ENCODE assay signal across 1 cellular context in the genomic region with DNA sequence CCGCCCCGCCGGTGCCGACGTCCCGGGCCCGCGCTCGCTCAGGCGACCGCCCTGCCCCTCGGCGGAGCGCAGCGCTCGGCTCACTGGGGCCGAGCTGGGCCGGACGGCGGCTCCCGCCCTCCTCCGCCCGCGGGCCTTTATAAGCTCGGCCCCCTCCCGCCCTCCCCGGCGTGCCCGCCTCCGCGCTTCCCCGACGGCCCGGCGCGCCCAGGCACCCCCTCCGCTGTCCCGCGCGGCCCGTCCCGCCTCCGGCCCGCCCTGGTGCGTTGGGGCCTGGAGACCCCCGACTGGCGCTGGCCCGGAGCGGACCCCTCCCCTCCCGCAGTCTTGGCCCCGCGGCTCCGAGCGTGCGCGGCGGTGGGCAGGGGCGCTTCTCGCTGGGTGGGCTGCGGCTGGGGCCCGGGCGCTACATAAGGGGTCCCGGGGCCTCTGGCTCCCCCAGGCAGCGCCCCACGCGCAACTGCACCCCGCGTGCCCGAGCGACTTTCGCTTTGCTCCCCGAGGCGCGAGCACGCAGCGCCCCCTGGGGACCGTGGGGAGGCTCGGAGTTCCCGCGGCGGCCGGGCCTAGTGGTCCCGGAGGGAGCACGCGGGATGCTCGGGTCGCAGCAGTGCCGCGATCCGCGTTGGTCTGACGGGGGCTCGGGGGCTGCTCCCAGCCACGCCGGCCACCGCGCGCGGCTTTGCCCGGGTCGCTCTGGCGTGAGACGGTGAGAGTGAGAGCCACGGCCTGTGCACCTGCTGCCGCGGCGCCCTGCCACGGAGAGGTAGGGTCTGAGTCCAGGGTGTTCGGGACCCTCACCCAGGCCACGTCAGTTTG.
A peak's percentile ranks its signal among the peaks of the same experiment; 100 is the strongest.
TF ChIP-seq lines count a peak whose summit lies in the region.

A gene with protein sequence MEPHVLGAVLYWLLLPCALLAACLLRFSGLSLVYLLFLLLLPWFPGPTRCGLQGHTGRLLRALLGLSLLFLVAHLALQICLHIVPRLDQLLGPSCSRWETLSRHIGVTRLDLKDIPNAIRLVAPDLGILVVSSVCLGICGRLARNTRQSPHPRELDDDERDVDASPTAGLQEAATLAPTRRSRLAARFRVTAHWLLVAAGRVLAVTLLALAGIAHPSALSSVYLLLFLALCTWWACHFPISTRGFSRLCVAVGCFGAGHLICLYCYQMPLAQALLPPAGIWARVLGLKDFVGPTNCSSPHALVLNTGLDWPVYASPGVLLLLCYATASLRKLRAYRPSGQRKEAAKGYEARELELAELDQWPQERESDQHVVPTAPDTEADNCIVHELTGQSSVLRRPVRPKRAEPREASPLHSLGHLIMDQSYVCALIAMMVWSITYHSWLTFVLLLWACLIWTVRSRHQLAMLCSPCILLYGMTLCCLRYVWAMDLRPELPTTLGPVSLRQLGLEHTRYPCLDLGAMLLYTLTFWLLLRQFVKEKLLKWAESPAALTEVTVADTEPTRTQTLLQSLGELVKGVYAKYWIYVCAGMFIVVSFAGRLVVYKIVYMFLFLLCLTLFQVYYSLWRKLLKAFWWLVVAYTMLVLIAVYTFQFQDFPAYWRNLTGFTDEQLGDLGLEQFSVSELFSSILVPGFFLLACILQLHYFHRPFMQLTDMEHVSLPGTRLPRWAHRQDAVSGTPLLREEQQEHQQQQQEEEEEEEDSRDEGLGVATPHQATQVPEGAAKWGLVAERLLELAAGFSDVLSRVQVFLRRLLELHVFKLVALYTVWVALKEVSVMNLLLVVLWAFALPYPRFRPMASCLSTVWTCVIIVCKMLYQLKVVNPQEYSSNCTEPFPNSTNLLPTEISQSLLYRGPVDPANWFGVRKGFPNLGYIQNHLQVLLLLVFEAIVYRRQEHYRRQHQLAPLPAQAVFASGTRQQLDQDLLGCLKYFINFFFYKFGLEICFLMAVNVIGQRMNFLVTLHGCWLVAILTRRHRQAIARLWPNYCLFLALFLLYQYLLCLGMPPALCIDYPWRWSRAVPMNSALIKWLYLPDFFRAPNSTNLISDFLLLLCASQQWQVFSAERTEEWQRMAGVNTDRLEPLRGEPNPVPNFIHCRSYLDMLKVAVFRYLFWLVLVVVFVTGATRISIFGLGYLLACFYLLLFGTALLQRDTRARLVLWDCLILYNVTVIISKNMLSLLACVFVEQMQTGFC (N-terminal part only) (minus strand): TSS at position 115 of the 819 bp plus-strand sequence. CDS start 256 bp downstream, outside the sequence.

TF ChIP-seq in K562, 482 proteins besides CTCF, POLR2A, EP300 and RAD21 (continued from another document):
- TF ChIP-seq STAG1 (CRISPR knock-in tag; IDR thresholded peaks at IDR 0.05; ENCODE audit: borderline replicate concordance) (peak; percentile 90), ZNF75A (CRISPR knock-in tag; IDR thresholded peaks at IDR 0.05) (no peak), COPS2 (conservative IDR thresholded peaks at IDR 0.05) (no peak), ZNF668 (CRISPR knock-in tag; IDR thresholded peaks at IDR 0.05) (no peak), HSF4 (CRISPR knock-in tag; IDR thresholded peaks at IDR 0.05; ENCODE audit: borderline replicate concordance) (no peak), MCM2 (IDR thresholded peaks at IDR 0.05; ENCODE audit: low read depth) (no peak), HDGF (IDR thresholded peaks at IDR 0.05) (no peak), DNMT1 (IDR thresholded peaks at IDR 0.05) (no peak), PHB2 (IDR thresholded peaks at IDR 0.05; ENCODE audit: low read depth) (no peak), NEUROD1 (IDR thresholded peaks at IDR 0.05; ENCODE audit: borderline replicate concordance, low read depth, low read length, partially characterized antibody) (peak; percentile 73), ZNF696 (CRISPR knock-in tag; conservative IDR thresholded peaks at IDR 0.05) (no peak), U2AF2 (optimal IDR thresholded peaks at IDR 0.05; ENCODE audit: low read depth, low read length) (no peak)
- TF ChIP-seq, protein P1, sequence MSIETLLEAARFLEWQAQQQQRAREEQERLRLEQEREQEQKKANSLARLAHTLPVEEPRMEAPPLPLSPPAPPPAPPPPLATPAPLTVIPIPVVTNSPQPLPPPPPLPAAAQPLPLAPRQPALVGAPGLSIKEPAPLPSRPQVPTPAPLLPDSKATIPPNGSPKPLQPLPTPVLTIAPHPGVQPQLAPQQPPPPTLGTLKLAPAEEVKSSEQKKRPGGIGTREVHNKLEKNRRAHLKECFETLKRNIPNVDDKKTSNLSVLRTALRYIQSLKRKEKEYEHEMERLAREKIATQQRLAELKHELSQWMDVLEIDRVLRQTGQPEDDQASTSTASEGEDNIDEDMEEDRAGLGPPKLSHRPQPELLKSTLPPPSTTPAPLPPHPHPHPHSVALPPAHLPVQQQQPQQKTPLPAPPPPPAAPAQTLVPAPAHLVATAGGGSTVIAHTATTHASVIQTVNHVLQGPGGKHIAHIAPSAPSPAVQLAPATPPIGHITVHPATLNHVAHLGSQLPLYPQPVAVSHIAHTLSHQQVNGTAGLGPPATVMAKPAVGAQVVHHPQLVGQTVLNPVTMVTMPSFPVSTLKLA (conservative IDR thresholded peaks at IDR 0.05) = peak; percentile 65 to 84
- TF ChIP-seq, protein P2, sequence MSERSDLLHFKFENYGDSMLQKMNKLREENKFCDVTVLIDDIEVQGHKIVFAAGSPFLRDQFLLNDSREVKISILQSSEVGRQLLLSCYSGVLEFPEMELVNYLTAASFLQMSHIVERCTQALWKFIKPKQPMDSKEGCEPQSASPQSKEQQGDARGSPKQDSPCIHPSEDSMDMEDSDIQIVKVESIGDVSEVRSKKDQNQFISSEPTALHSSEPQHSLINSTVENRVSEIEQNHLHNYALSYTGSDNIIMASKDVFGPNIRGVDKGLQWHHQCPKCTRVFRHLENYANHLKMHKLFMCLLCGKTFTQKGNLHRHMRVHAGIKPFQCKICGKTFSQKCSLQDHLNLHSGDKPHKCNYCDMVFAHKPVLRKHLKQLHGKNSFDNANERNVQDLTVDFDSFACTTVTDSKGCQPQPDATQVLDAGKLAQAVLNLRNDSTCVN (CRISPR knock-in tag; IDR thresholded peaks at IDR 0.05) = no peak
